ENCODE assay signal across 11 cellular contexts in genomic region chr17:75842963-75843576, GRCh38. TPM values are rescaled to one million over a fixed set of nuclear protein-coding genes. Genes with fewer than 3 reads are reported as not detected.
DNase-seq lines count a peak whose midpoint lies in the region; ATAC-seq and TF ChIP-seq lines count a peak whose summit lies in the region.
"Had no signal": no experiment of that assay in that cellular context is flagged by ENCODE, and none has a peak within 500 bp of the region (broad histone marks: within the 10 kb centered on the region; RNA-seq: fewer than 3 reads in every experiment).

No MANE protein-coding gene starts in this region.

- WGBS in right lobe of liver (ENCODE audit: insufficient coverage, low coverage, low lambda C conversion rate, missing lambda C conversion rate) = 31% methylated on average over 2 of the region's 22 CpGs

- no peak for TF ChIP-seq CTCF in right lobe of liver (IDR thresholded peaks at IDR 0.05)
- TF ChIP-seq CTCF in upper lobe of right lung (IDR thresholded peaks at IDR 0.05) = no peak

- H3K4me3 ChIP-seq in right lobe of liver (peak overlapping the region; percentile 12 to 38 (median 28)), upper lobe of right lung (peak overlapping the region; percentile 58)

- ATAC-seq in left cardiac atrium (no peak), right lobe of liver (no peak), upper lobe of right lung (no peak)

- H3K27ac Mint-ChIP-seq in activated T-helper 1 cell treated with anti-CD3 and anti-CD28 coated beads, Interleukin-12 subunit alpha, Interleukin-12 subunit beta, Interleukin-2, Interleukin-4 antibody, amounts not matched to agents 30 ng/mL and 10 ng/mL and 1 ng/mL, durations not matched to agents 14 hours and 24 hours and 36 hours = peak overlapping the region; percentile 89

- peak overlapping the region; percentile 94 for H3K4me3 Mint-ChIP-seq in activated T-helper 1 cell treated with anti-CD3 and anti-CD28 coated beads, Interleukin-12 subunit alpha, Interleukin-12 subunit beta, Interleukin-2, Interleukin-4 antibody, amounts not matched to agents 30 ng/mL and 10 ng/mL and 1 ng/mL, durations not matched to agents 14 hours and 24 hours and 36 hours

- peaks cover 0 to 23% (median 3%) of the 10 kb centered on the region in 4 donors for H3K4me1 ChIP-seq in right lobe of liver
- H3K4me1 ChIP-seq in upper lobe of right lung = peaks cover 38% of the 10 kb centered on the region

- no peaks in the 10 kb centered on the region for H3K27me3 Mint-ChIP-seq in activated T-helper 1 cell treated with anti-CD3 and anti-CD28 coated beads, Interleukin-12 subunit alpha, Interleukin-12 subunit beta, Interleukin-2, Interleukin-4 antibody, amounts not matched to agents 30 ng/mL and 10 ng/mL and 1 ng/mL, durations not matched to agents 14 hours and 24 hours and 36 hours (ENCODE audit: insufficient read depth)

- intact Hi-C loops in left cardiac atrium (cut with DNase I) = loop anchor here in 1 of 2 donors (10.0 kb wide), 1 partner anchor 68 kb away; a partner anchor contains a TSS
- intact Hi-C loops in cardiac septum (cut with DNase I) = no loop called here
- intact Hi-C loops in activated T-helper 1 cell treated with anti-CD3 and anti-CD28 coated beads, Interleukin-12 subunit alpha, Interleukin-12 subunit beta, Interleukin-2, Interleukin-4 antibody, amounts not matched to agents 30 ng/mL and 10 ng/mL and 1 ng/mL, durations not matched to agents 14 hours and 24 hours and 36 hours (cut with micrococcal nuclease) = loop anchor here (1.0 to 2.0 kb wide), 2 partner anchors 10 to 16 kb away; no protein-coding TSS in a partner anchor
- intact Hi-C loops in right lobe of liver (cut with DNase I) = no loop called here
- intact Hi-C loops in upper lobe of right lung (cut with DNase I) = no loop called here

- H3K36me3 ChIP-seq in right lobe of liver = peaks cover 2 to 22% (median 15%) of the 10 kb centered on the region in 4 donors
- peaks cover 39% of the 10 kb centered on the region for H3K36me3 ChIP-seq in upper lobe of right lung

- no peak for TF ChIP-seq POLR2A in right lobe of liver (IDR thresholded peaks at IDR 0.05)

- H3K27me3 ChIP-seq in right lobe of liver = no peaks in the 10 kb centered on the region
- H3K27me3 ChIP-seq in upper lobe of right lung = no peaks in the 10 kb centered on the region
- H3K27me3 ChIP-seq: BE2C had no signal

- H3K4me1 Mint-ChIP-seq in activated T-helper 1 cell treated with anti-CD3 and anti-CD28 coated beads, Interleukin-12 subunit alpha, Interleukin-12 subunit beta, Interleukin-2, Interleukin-4 antibody, amounts not matched to agents 30 ng/mL and 10 ng/mL and 1 ng/mL, durations not matched to agents 14 hours and 24 hours and 36 hours (ENCODE audit: low read depth) = peaks cover 11% of the 10 kb centered on the region

- H3K9me3 ChIP-seq in right lobe of liver (no peaks in the 10 kb centered on the region), upper lobe of right lung (no peaks in the 10 kb centered on the region)
- H3K9me3 ChIP-seq: BE2C had no signal

- peak overlapping the region; percentile 9 to 83 (median 75) for H3K27ac ChIP-seq in right lobe of liver
- H3K27ac ChIP-seq in upper lobe of right lung = peak overlapping the region; percentile 90

- DNase-seq in left cardiac atrium = peak; percentile 25
- DNase-seq in cardiac septum (ENCODE audit: low spot score) = no peak
- DNase-seq in activated T-helper 1 cell treated with anti-CD3 and anti-CD28 coated beads, Interleukin-12 subunit alpha, Interleukin-12 subunit beta, Interleukin-2, Interleukin-4 antibody, amounts not matched to agents 30 ng/mL and 10 ng/mL and 1 ng/mL, durations not matched to agents 14 hours and 24 hours and 36 hours (ENCODE audit: low spot score) = no peak
- DNase-seq in right lobe of liver = no peak
- peak; percentile 67 for DNase-seq in upper lobe of right lung
- DNase-seq in NCI-H2107 treated with DMSO at 0.1 percent for 48 hours (lab: John Stamatoyannopoulos, UW; ENCODE audit: unreplicated experiment) = no peak
- no peak for DNase-seq in cerebellar nuclear complex (lab: John Stamatoyannopoulos, UW)
- no peak for DNase-seq in COLO668 (lab: John Stamatoyannopoulos, UW; ENCODE audit: unreplicated experiment)
- DNase-seq: hippocampal formation, occipital lobe had no signal

- no peaks in the 10 kb centered on the region for H3K9me3 Mint-ChIP-seq in activated T-helper 1 cell treated with anti-CD3 and anti-CD28 coated beads, Interleukin-12 subunit alpha, Interleukin-12 subunit beta, Interleukin-2, Interleukin-4 antibody, amounts not matched to agents 30 ng/mL and 10 ng/mL and 1 ng/mL, durations not matched to agents 14 hours and 24 hours and 36 hours

- H3K36me3 Mint-ChIP-seq in activated T-helper 1 cell treated with anti-CD3 and anti-CD28 coated beads, Interleukin-12 subunit alpha, Interleukin-12 subunit beta, Interleukin-2, Interleukin-4 antibody, amounts not matched to agents 30 ng/mL and 10 ng/mL and 1 ng/mL, durations not matched to agents 14 hours and 24 hours and 36 hours (ENCODE audit: low read depth) = peaks cover 16% of the 10 kb centered on the region

RNA-seq across cellular contexts. Expression of gene UNC13D, which starts 1.1 kb away (rescaled TPM):
- total RNA-seq in left cardiac atrium = 10 to 100 TPM; 22.1 to 34.0 TPM
- 7.9 TPM for total RNA-seq in cardiac septum
- 185 and 186 TPM in 2 replicates for total RNA-seq in activated T-helper 1 cell treated with anti-CD3 and anti-CD28 coated beads, Interleukin-12 subunit alpha, Interleukin-12 subunit beta, Interleukin-2, Interleukin-4 antibody, amounts not matched to agents 30 ng/mL and 10 ng/mL and 1 ng/mL, durations not matched to agents 14 hours and 24 hours and 36 hours
- 10 to 100 TPM in 3 of 6 experiments, 1 to 10 TPM in 3; 3.4 to 12.5 (median 10.7) TPM for total RNA-seq in right lobe of liver
- 145 TPM for total RNA-seq in upper lobe of right lung

RNA-seq across cellular contexts. Expression of gene WBP2, which starts 12.1 kb away (rescaled TPM):
- total RNA-seq in left cardiac atrium (100 to 1,000 TPM; 106 to 122 TPM), cardiac septum (129 TPM), right lobe of liver (10 to 100 TPM; 57.5 to 99.2 (median 68.7) TPM), upper lobe of right lung (156 TPM)
- 68.8 and 74.4 TPM in 2 replicates for total RNA-seq in activated T-helper 1 cell treated with anti-CD3 and anti-CD28 coated beads, Interleukin-12 subunit alpha, Interleukin-12 subunit beta, Interleukin-2, Interleukin-4 antibody, amounts not matched to agents 30 ng/mL and 10 ng/mL and 1 ng/mL, durations not matched to agents 14 hours and 24 hours and 36 hours

RNA-seq across cellular contexts. Expression of gene TRIM47, which starts 35.3 kb away (rescaled TPM):
- 10 to 100 TPM; 22.9 to 25.3 TPM for total RNA-seq in left cardiac atrium
- total RNA-seq in cardiac septum = 39.5 TPM
- 30.5 and 32.7 TPM in 2 replicates for total RNA-seq in activated T-helper 1 cell treated with anti-CD3 and anti-CD28 coated beads, Interleukin-12 subunit alpha, Interleukin-12 subunit beta, Interleukin-2, Interleukin-4 antibody, amounts not matched to agents 30 ng/mL and 10 ng/mL and 1 ng/mL, durations not matched to agents 14 hours and 24 hours and 36 hours
- total RNA-seq in right lobe of liver = 10 to 100 TPM in 5 of 6 experiments, 1 to 10 TPM in 1; 9.1 to 27.0 (median 21.5) TPM
- total RNA-seq in upper lobe of right lung = 31.0 TPM

RNA-seq across cellular contexts. Expression of gene TRIM65, which starts 53.7 kb away (rescaled TPM):
- total RNA-seq in left cardiac atrium = 1 to 10 TPM; 8.4 to 9.9 TPM
- total RNA-seq in cardiac septum = 12.1 TPM
- 45.0 and 53.7 TPM in 2 replicates for total RNA-seq in activated T-helper 1 cell treated with anti-CD3 and anti-CD28 coated beads, Interleukin-12 subunit alpha, Interleukin-12 subunit beta, Interleukin-2, Interleukin-4 antibody, amounts not matched to agents 30 ng/mL and 10 ng/mL and 1 ng/mL, durations not matched to agents 14 hours and 24 hours and 36 hours
- 1 to 10 TPM; 5.9 to 8.1 (median 7.6) TPM for total RNA-seq in right lobe of liver
- total RNA-seq in upper lobe of right lung = 28.7 TPM

RNA-seq across cellular contexts. Expression of gene UNK, which starts 58.5 kb away (rescaled TPM):
- total RNA-seq in left cardiac atrium = 10 to 100 TPM; 15.8 to 17.8 TPM
- total RNA-seq in cardiac septum = 16.8 TPM
- total RNA-seq in activated T-helper 1 cell treated with anti-CD3 and anti-CD28 coated beads, Interleukin-12 subunit alpha, Interleukin-12 subunit beta, Interleukin-2, Interleukin-4 antibody, amounts not matched to agents 30 ng/mL and 10 ng/mL and 1 ng/mL, durations not matched to agents 14 hours and 24 hours and 36 hours = 26.0 and 26.9 TPM in 2 replicates
- total RNA-seq in right lobe of liver = 10 to 100 TPM in 4 of 6 experiments, 1 to 10 TPM in 2; 5.8 to 29.2 (median 11.1) TPM
- total RNA-seq in upper lobe of right lung = 27.1 TPM

Comparison
In these comparisons a context has a peak if more than half of its experiments do, and no peak if none do; other contexts are left out.
1. DNase-seq: peak in left cardiac atrium (single experiment) and upper lobe of right lung (single experiment); none in cardiac septum (single experiment), activated T-helper 1 cell treated with anti-CD3 and anti-CD28 coated beads, Interleukin-12 subunit alpha, Interleukin-12 subunit beta, Interleukin-2, Interleukin-4 antibody, amounts not matched to agents 30 ng/mL and 10 ng/mL and 1 ng/mL, durations not matched to agents 14 hours and 24 hours and 36 hours (single experiment), right lobe of liver (0 of 3), NCI-H2107 treated with DMSO at 0.1 percent for 48 hours (single experiment), cerebellar nuclear complex (0 of 2) and COLO668 (single experiment).